Comparison of ENCODE assay signal across 29 cellular contexts in the genomic region with DNA sequence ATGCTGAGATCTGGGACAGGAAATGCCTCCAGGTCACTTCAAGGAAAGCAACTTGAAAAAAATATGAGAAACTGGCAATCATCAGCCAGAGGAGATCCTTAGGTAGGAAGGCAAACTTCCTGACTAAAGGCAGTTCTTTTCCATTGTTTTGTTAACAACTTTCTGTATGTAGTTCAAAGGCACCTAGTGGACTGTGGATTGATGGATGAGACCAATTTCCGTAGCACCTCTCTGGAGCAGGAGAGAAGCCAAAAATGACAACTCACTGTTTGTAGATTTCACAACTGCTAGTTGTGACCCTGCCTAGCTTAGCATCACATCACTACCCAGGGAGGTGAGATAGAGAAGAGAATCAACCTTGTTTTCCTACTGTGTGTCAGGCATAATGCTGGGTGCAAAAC. TPM values are rescaled to one million over a fixed set of nuclear protein-coding genes. Genes with fewer than 3 reads are reported as not detected.
DNase-seq lines count a peak whose midpoint lies in the region; ATAC-seq and TF ChIP-seq lines count a peak whose summit lies in the region.
"Had no signal": no experiment of that assay in that cellular context is flagged by ENCODE, and none has a peak within 500 bp of the region (broad histone marks: within the 10 kb centered on the region; RNA-seq: fewer than 3 reads in every experiment).

No MANE protein-coding gene starts in this region.

- WGBS in GM23248 (ENCODE audit: low coverage in 1 of 2, low lambda C conversion rate in 2 of 2, missing lambda C conversion rate in 2 of 2), 2 experiments = 79 to 80% methylated on average over 1 of the region's 1 CpG
- WGBS in body of pancreas, 2 donors = 42 to 63% methylated on average over 1 of the region's 1 CpG

- DNase-seq in GM23248 (peak; percentile 10), body of pancreas (peak in 2 of 4 donors; percentile 18 to 46), fibroblast of mammary gland (ENCODE audit: low read depth) (peak; percentile 20), lung microvascular endothelial cell (ENCODE audit: low read depth in 2 of 2) (peak; percentile 36 to 96), T-helper 2 cell (no peak), NOMO-1 treated with DMSO at 0.1 percent for 48 hours (lab: John Stamatoyannopoulos, UW; ENCODE audit: unreplicated experiment) (no peak), NK-92 (lab: John Stamatoyannopoulos, UW; ENCODE audit: unreplicated experiment) (no peak)
- DNase-seq: activated CD4-positive, alpha-beta memory T cell treated with anti-CD3 and anti-CD28 coated beads for 36 hours; activated CD8-positive, alpha-beta memory T cell treated with anti-CD3 and anti-CD28 coated beads, Interleukin-2, amount 50 U/mL, for 4 hours; activated naive CD4-positive, alpha-beta T cell treated with anti-CD3 and anti-CD28 coated beads, Interleukin-2, amount 50 U/mL, for 16 hours; amygdala; BE2C; DMS153; glutamatergic neuron; H9; KG1; MM.1S; NCI-H1436; NCI-H2107; small intestine; stimulated activated CD4-positive, alpha-beta T cell treated with anti-CD3 and anti-CD28 coated beads, Interleukin-1b, Interleukin-23, amount 100 ng/mL, for 48 hours; stimulated activated CD8-positive, alpha-beta memory T cell treated with anti-CD3 and anti-CD28 coated beads, Interleukin-4, amount 100 ng/mL, for 48 hours; T-helper 1 cell; tibial artery had no signal

- H3K27me3 ChIP-seq in GM23248 (replicated peaks; ENCODE audit: insufficient read depth) (no peaks in the 10 kb centered on the region), body of pancreas (no peaks in the 10 kb centered on the region)
- H3K27me3 ChIP-seq: BE2C, stomach, tibial artery had no signal

- H3K4me1 ChIP-seq in GM23248 (ENCODE audit: insufficient read depth) (no peaks in the 10 kb centered on the region), body of pancreas (peaks cover 17% of the 10 kb centered on the region)
- H3K4me1 ChIP-seq: BE2C, tibial artery had no signal

- TF ChIP-seq CTCF in body of pancreas (IDR thresholded peaks at IDR 0.05) = no peak
- TF ChIP-seq CTCF in fibroblast of mammary gland (conservative IDR thresholded peaks at IDR 0.05; ENCODE audit: control insufficient read depth, insufficient read depth, low read depth, low read length) = no peak

- H3K4me2 ChIP-seq in GM23248 (ENCODE audit: unreplicated experiment) = no peak overlapping the region

- no peaks in the 10 kb centered on the region for H3K9me2 ChIP-seq in GM23248 (ENCODE audit: insufficient read depth)

- no peak for TF ChIP-seq POLR2A in body of pancreas (IDR thresholded peaks at IDR 0.05)

- H3K9me3 ChIP-seq in GM23248 (ENCODE audit: low read depth) (no peaks in the 10 kb centered on the region), body of pancreas (no peaks in the 10 kb centered on the region)
- H3K9me3 ChIP-seq: BE2C, stomach had no signal

- no peaks in the 10 kb centered on the region for H4K20me1 ChIP-seq in GM23248 (ENCODE audit: insufficient read depth)

- no peaks in the 10 kb centered on the region for H3F3A ChIP-seq in GM23248 (ENCODE audit: insufficient read depth)

- H2AFZ ChIP-seq in GM23248 = no peak overlapping the region

- intact Hi-C loops in body of pancreas (cut with DNase I) = no loop called here

- peak; percentile 81 for ATAC-seq in body of pancreas
- ATAC-seq in HG03460 (IDR thresholded peaks at IDR 0.05; ENCODE audit: unreplicated experiment) = no peak
- ATAC-seq: activated T-helper 17 cell treated with anti-CD3 and anti-CD28 coated beads, Interleukin-2, amount 50 U/mL, for 72 hours had no signal

- H3K27ac ChIP-seq in GM23248 (no peak overlapping the region), body of pancreas (peak overlapping the region in 3 of 4 donors; percentile 9 to 68 (median 67))
- H3K27ac ChIP-seq: tibial artery had no signal

- no peak overlapping the region for H3K4me3 ChIP-seq in GM23248
- H3K4me3 ChIP-seq in body of pancreas = no peak overlapping the region
- H3K4me3 ChIP-seq in fibroblast of mammary gland (ENCODE audit: control insufficient read depth, low read depth, low read length) = no peak overlapping the region
- H3K4me3 ChIP-seq: stomach, tibial artery had no signal

- no peaks in the 10 kb centered on the region for H3K79me2 ChIP-seq in GM23248 (ENCODE audit: insufficient read depth)

- in situ Hi-C loops in GM23248 (cut with MboI) = no loop called here

- H3K36me3 ChIP-seq in GM23248 (ENCODE audit: low read depth) (no peaks in the 10 kb centered on the region), body of pancreas (replicated peaks in 1 of 2; ENCODE audit: insufficient read depth in 1 of 2, low read depth in 2 of 2) (no peaks in the 10 kb centered on the region)
- H3K36me3 ChIP-seq: BE2C, tibial artery had no signal

- no peak overlapping the region for H3K9ac ChIP-seq in GM23248

RNA-seq across cellular contexts. Expression of a gene that starts 21.8 kb away (rescaled TPM):
- total RNA-seq in GM23248 (2014; rRNA removed; shearing (Covaris generic)) = 0.54 TPM in 1 of 2 replicates, not detected in the other
- polyA plus RNA-seq in GM23248 (2016; fragmentation: Nextera tagmentation; extraction: Ambion mirVana) = 0.23 and 0.45 TPM in 2 replicates
- total RNA-seq in body of pancreas (10 to 100 TPM; 34.8 to 64.3 TPM), lung microvascular endothelial cell (0.40 and 1.1 TPM in 2 replicates)
- total RNA-seq: activated CD4-positive, alpha-beta memory T cell treated with anti-CD3 and anti-CD28 coated beads for 36 hours; H9; OCI-LY7 had no signal
- polyA plus RNA-seq: keratinocyte had no signal

Comparison
In these comparisons a context has a peak if more than half of its experiments do, and no peak if none do; other contexts are left out.
1. DNase-seq: peak in GM23248 (single experiment), fibroblast of mammary gland (single experiment) and lung microvascular endothelial cell (2 of 2); none in T-helper 2 cell (0 of 5), NOMO-1 treated with DMSO at 0.1 percent for 48 hours (single experiment) and NK-92 (single experiment).
2. RNA of a gene that starts 21.8 kb away (total RNA-seq): 34.8 to 64.3 TPM in body of pancreas; 0.54 TPM in GM23248 and 0.40 to 1.1 TPM in lung microvascular endothelial cell; every median in the first group is over 10 times any median in the second.